ENCODE assay signal across 22 cellular contexts in genomic region chr12:12046401-12046800, GRCh38. TPM values are rescaled to one million over a fixed set of nuclear protein-coding genes. Genes with fewer than 3 reads are reported as not detected.
"Had no signal": no experiment of that assay in that cellular context is flagged by ENCODE, and none has a peak within 500 bp of the region (broad histone marks: within the 10 kb centered on the region; RNA-seq: fewer than 3 reads in every experiment).

No MANE protein-coding gene starts in this region.

- H3K27ac ChIP-seq: adrenal gland, colonic mucosa, gastroesophageal sphincter, left ventricle myocardium inferior, vagina had no signal

- DNase-seq: activated CD4-positive, alpha-beta T cell treated with anti-CD3 and anti-CD28 coated beads for 4 hours; activated CD4-positive, alpha-beta T cell treated with anti-CD3 and anti-CD28 coated beads, Interleukin-2, amount 50 U/mL, for 48 hours; activated CD4-positive, CD25-positive, alpha-beta regulatory T cell; activated CD8-positive, alpha-beta memory T cell treated with anti-CD3 and anti-CD28 coated beads, Interleukin-2, amount 50 U/mL, for 48 hours; activated naive CD4-positive, alpha-beta T cell; activated T-cell treated with anti-CD3 and anti-CD28 coated beads, Interleukin-2, amount 50 U/mL, for 4 hours; colonic mucosa; erythroblast; head of caudate nucleus; hypothalamus; left ventricle myocardium inferior; stimulated activated CD4-positive, alpha-beta T cell treated with anti-CD3 and anti-CD28 coated beads, Interleukin-15, amount 100 ng/mL, for 24 hours; T-helper 17 cell; transverse colon had no signal

- H3K36me3 ChIP-seq: adrenal gland, colonic mucosa, gastroesophageal sphincter, left ventricle myocardium inferior, transverse colon, vagina had no signal

- H3K4me1 ChIP-seq: adrenal gland, colonic mucosa, gastroesophageal sphincter, left ventricle myocardium inferior, transverse colon, vagina had no signal

- H3K9me3 ChIP-seq: adrenal gland, colonic mucosa, gastroesophageal sphincter, left ventricle myocardium inferior, transverse colon, vagina had no signal

- FAIRE-seq: astrocyte had no signal

- H3K4me3 ChIP-seq: adrenal gland, colonic mucosa, gastroesophageal sphincter, left ventricle myocardium inferior, smooth muscle cell, transverse colon, vagina had no signal

- H3K4me2 ChIP-seq: smooth muscle cell had no signal

- H3K27me3 ChIP-seq: adrenal gland, colonic mucosa, gastroesophageal sphincter, transverse colon, vagina had no signal

RNA-seq across cellular contexts. Expression of gene BCL2L14, which starts 24.3 kb away (rescaled TPM):
- total RNA-seq: adrenal gland, astrocyte, kidney epithelial cell, left ventricle myocardium inferior, myocyte, sciatic nerve, smooth muscle cell, vagina had no signal
- polyA plus RNA-seq: adrenal gland, smooth muscle cell had no signal
